In genomic region chr4:2436301-2436700, GRCh38 we compare ENCODE assay signal across 15 cellular contexts. TPM values are rescaled to one million over a fixed set of nuclear protein-coding genes. Genes with fewer than 3 reads are reported as not detected.
DNase-seq lines count a peak whose midpoint lies in the region; ATAC-seq, FAIRE-seq and TF ChIP-seq lines count a peak whose summit lies in the region.
"Had no signal": no experiment of that assay in that cellular context is flagged by ENCODE, and none has a peak within 500 bp of the region (broad histone marks: within the 10 kb centered on the region; RNA-seq: fewer than 3 reads in every experiment).

No MANE protein-coding gene starts in this region.

- TF ChIP-seq CTCF in 22Rv1 (IDR thresholded peaks at IDR 0.05) (peak; percentile 50), DND-41 (IDR thresholded peaks at IDR 0.05; ENCODE audit: borderline replicate concordance, extremely low read depth, low read length, poor library complexity, severe bottlenecking) (peak; percentile 10), WTC11 (IDR thresholded peaks at IDR 0.05) (no peak)

- peaks cover 5% of the 10 kb centered on the region for H3K9me3 Mint-ChIP-seq in WTC11
- H3K9me3 Mint-ChIP-seq: activated CD4-positive, alpha-beta memory T cell treated with anti-CD3 and anti-CD28 coated beads for 36 hours; memory B cell had no signal

- no peaks in the 10 kb centered on the region for H3K9me3 ChIP-seq in DND-41 (ENCODE audit: insufficient read depth, low read length, severe bottlenecking)
- H3K9me3 ChIP-seq: HAP-1 had no signal

- POLR2A ChIA-PET in WTC11 (lab: Charles Lee): no interaction called here

- CTCF ChIA-PET in WTC11 (lab: Charles Lee): interaction anchor here (0.6 to 4.5 kb wide), 13 partner anchors 9 to 216 kb away, joined by 3 to 21 read pairs (median 3); partner anchors contain the start of genes CFAP99, RNF4 and ZFYVE28

- no peaks in the 10 kb centered on the region for H3K36me3 Mint-ChIP-seq in WTC11
- H3K36me3 Mint-ChIP-seq: activated CD4-positive, alpha-beta memory T cell treated with anti-CD3 and anti-CD28 coated beads for 36 hours; memory B cell had no signal

- no peaks in the 10 kb centered on the region for H3K79me2 ChIP-seq in DND-41 (ENCODE audit: insufficient read depth, low read length)

- no peak overlapping the region for H3K4me3 ChIP-seq in DND-41 (ENCODE audit: low read depth in 1 of 2, low read length in 2 of 2)
- H3K4me3 ChIP-seq: HAP-1, skin epidermis had no signal

- no peak for TF ChIP-seq POLR2A in H54 (IDR thresholded peaks at IDR 0.05; ENCODE audit: low read depth, low read length)

- FAIRE-seq in H54 (lab: Jason Lieb, UNC): no peak

- H3K4me3 Mint-ChIP-seq in WTC11: no peak overlapping the region
- H3K4me3 Mint-ChIP-seq: activated CD4-positive, alpha-beta memory T cell treated with anti-CD3 and anti-CD28 coated beads for 36 hours; memory B cell had no signal

- no peaks in the 10 kb centered on the region for H3K36me3 ChIP-seq in DND-41 (ENCODE audit: insufficient read depth, low read length)
- H3K36me3 ChIP-seq: HAP-1 had no signal

- no peaks in the 10 kb centered on the region for H3K27me3 ChIP-seq in DND-41 (ENCODE audit: insufficient read depth, low read length, poor library complexity)

- no peak overlapping the region for H3K9ac ChIP-seq in DND-41 (ENCODE audit: low read depth, low read length)

- H3K27ac Mint-ChIP-seq in WTC11: no peak overlapping the region
- H3K27ac Mint-ChIP-seq: activated CD4-positive, alpha-beta memory T cell treated with anti-CD3 and anti-CD28 coated beads for 36 hours; memory B cell had no signal

- H3K4me2 ChIP-seq in DND-41 (ENCODE audit: insufficient read depth, low read length): no peak overlapping the region

- no peak overlapping the region for H2AFZ ChIP-seq in DND-41 (ENCODE audit: low read depth, low read length)

- H3K4me1 ChIP-seq in DND-41 (ENCODE audit: insufficient read depth, low read length): no peaks in the 10 kb centered on the region
- H3K4me1 ChIP-seq: HAP-1 had no signal

- H3K4me1 Mint-ChIP-seq in WTC11: no peaks in the 10 kb centered on the region
- H3K4me1 Mint-ChIP-seq: memory B cell had no signal

- H3K27me3 Mint-ChIP-seq in WTC11 (ENCODE audit: low read depth): no peaks in the 10 kb centered on the region
- H3K27me3 Mint-ChIP-seq: activated CD4-positive, alpha-beta memory T cell treated with anti-CD3 and anti-CD28 coated beads for 36 hours had no signal

- ATAC-seq in DND-41 (ENCODE audit: insufficient read depth, low read depth) (no peak), WTC11 (peak; percentile 30; the same call in 1 of the 2 replicates), HG03460 (IDR thresholded peaks at IDR 0.05; ENCODE audit: unreplicated experiment) (no peak)

- H3K27ac ChIP-seq in 22Rv1 (no peak overlapping the region), DND-41 (ENCODE audit: low read length) (no peak overlapping the region)
- H3K27ac ChIP-seq: skin epidermis had no signal

- H4K20me1 ChIP-seq in DND-41 (ENCODE audit: insufficient read depth, low read length): peaks cover 2% of the 10 kb centered on the region; the same call in 1 of the 2 replicates

- DNase-seq in DND-41 (no peak), WTC11 (ENCODE audit: low spot score) (no peak), hippocampal formation (lab: John Stamatoyannopoulos, UW) (peak; percentile 42 to 72), H54 (ENCODE audit: insufficient read length, low spot score) (no peak), NCI-H2171 treated with DMSO at 0.1 percent for 48 hours (lab: John Stamatoyannopoulos, UW) (no peak)
- DNase-seq in stimulated activated naive CD4-positive, alpha-beta T cell (lab: John Stamatoyannopoulos, UW): no peak
- DNase-seq: activated CD4-positive, alpha-beta memory T cell treated with anti-CD3 and anti-CD28 coated beads for 36 hours; DMS79; NCI-H2029 treated with DMSO at 0.1 percent for 48 hours; SHP77 treated with DMSO at 0.1 percent for 48 hours had no signal

TF ChIP-seq in WTC11, 78 proteins besides CTCF, POLR2A, EP300 and RAD21:
- TF ChIP-seq MXD4 (CRISPR knock-in tag; IDR thresholded peaks at IDR 0.05; ENCODE audit: borderline replicate concordance) (no peak), JUN (CRISPR knock-in tag; IDR thresholded peaks at IDR 0.05) (no peak), RORB (CRISPR knock-in tag; IDR thresholded peaks at IDR 0.05) (no peak), ESRRA (CRISPR knock-in tag; IDR thresholded peaks at IDR 0.05; ENCODE audit: borderline replicate concordance) (no peak), ETV6 (CRISPR knock-in tag; IDR thresholded peaks at IDR 0.05) (no peak), ATF2 (CRISPR knock-in tag; IDR thresholded peaks at IDR 0.05; ENCODE audit: borderline replicate concordance, low read depth) (no peak), TCF7 (CRISPR knock-in tag; IDR thresholded peaks at IDR 0.05; ENCODE audit: low read depth) (no peak)
- TF ChIP-seq, protein P1, sequence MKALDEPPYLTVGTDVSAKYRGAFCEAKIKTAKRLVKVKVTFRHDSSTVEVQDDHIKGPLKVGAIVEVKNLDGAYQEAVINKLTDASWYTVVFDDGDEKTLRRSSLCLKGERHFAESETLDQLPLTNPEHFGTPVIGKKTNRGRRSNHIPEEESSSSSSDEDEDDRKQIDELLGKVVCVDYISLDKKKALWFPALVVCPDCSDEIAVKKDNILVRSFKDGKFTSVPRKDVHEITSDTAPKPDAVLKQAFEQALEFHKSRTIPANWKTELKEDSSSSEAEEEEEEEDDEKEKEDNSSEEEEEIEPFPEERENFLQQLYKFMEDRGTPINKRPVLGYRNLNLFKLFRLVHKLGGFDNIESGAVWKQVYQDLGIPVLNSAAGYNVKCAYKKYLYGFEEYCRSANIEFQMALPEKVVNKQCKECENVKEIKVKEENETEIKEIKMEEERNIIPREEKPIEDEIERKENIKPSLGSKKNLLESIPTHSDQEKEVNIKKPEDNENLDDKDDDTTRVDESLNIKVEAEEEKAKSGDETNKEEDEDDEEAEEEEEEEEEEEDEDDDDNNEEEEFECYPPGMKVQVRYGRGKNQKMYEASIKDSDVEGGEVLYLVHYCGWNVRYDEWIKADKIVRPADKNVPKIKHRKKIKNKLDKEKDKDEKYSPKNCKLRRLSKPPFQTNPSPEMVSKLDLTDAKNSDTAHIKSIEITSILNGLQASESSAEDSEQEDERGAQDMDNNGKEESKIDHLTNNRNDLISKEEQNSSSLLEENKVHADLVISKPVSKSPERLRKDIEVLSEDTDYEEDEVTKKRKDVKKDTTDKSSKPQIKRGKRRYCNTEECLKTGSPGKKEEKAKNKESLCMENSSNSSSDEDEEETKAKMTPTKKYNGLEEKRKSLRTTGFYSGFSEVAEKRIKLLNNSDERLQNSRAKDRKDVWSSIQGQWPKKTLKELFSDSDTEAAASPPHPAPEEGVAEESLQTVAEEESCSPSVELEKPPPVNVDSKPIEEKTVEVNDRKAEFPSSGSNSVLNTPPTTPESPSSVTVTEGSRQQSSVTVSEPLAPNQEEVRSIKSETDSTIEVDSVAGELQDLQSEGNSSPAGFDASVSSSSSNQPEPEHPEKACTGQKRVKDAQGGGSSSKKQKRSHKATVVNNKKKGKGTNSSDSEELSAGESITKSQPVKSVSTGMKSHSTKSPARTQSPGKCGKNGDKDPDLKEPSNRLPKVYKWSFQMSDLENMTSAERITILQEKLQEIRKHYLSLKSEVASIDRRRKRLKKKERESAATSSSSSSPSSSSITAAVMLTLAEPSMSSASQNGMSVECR (CRISPR knock-in tag; IDR thresholded peaks at IDR 0.05; ENCODE audit: borderline replicate concordance): no peak
- TF ChIP-seq, protein P2, sequence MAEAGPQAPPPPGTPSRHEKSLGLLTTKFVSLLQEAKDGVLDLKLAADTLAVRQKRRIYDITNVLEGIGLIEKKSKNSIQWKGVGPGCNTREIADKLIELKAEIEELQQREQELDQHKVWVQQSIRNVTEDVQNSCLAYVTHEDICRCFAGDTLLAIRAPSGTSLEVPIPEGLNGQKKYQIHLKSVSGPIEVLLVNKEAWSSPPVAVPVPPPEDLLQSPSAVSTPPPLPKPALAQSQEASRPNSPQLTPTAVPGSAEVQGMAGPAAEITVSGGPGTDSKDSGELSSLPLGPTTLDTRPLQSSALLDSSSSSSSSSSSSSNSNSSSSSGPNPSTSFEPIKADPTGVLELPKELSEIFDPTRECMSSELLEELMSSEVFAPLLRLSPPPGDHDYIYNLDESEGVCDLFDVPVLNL (CRISPR knock-in tag; IDR thresholded peaks at IDR 0.05; ENCODE audit: borderline replicate concordance, low read depth): no peak

RNA-seq across cellular contexts. Expression of gene CFAP99, which starts 17.5 kb away (rescaled TPM):
- 0.23 to 0.41 TPM in 2 of 3 replicates, not detected in the other for total RNA-seq in WTC11 (2021)
- total RNA-seq: activated CD4-positive, alpha-beta memory T cell treated with anti-CD3 and anti-CD28 coated beads for 36 hours had no signal

RNA-seq across cellular contexts. Expression of gene ZFYVE28, which starts 17.9 kb away (rescaled TPM):
- 4.5 to 7.8 TPM (median 6.0 TPM) in 3 replicates for total RNA-seq in WTC11 (2021)

RNA-seq across cellular contexts. Expression of gene RNF4, which starts 32.6 kb away (rescaled TPM):
- 77.8 to 87.3 TPM (median 82.5 TPM) in 3 replicates for total RNA-seq in WTC11 (2021)

Comparison
In these comparisons a context has a peak if more than half of its experiments do, and no peak if none do; other contexts are left out.
1. DNase-seq: peak in hippocampal formation (2 of 2); none in DND-41 (single experiment), WTC11 (single experiment), H54 (single experiment), stimulated activated naive CD4-positive, alpha-beta T cell (0 of 6) and NCI-H2171 treated with DMSO at 0.1 percent for 48 hours (single experiment).